1 cellular context compared by ENCODE assay signal in the genomic region with DNA sequence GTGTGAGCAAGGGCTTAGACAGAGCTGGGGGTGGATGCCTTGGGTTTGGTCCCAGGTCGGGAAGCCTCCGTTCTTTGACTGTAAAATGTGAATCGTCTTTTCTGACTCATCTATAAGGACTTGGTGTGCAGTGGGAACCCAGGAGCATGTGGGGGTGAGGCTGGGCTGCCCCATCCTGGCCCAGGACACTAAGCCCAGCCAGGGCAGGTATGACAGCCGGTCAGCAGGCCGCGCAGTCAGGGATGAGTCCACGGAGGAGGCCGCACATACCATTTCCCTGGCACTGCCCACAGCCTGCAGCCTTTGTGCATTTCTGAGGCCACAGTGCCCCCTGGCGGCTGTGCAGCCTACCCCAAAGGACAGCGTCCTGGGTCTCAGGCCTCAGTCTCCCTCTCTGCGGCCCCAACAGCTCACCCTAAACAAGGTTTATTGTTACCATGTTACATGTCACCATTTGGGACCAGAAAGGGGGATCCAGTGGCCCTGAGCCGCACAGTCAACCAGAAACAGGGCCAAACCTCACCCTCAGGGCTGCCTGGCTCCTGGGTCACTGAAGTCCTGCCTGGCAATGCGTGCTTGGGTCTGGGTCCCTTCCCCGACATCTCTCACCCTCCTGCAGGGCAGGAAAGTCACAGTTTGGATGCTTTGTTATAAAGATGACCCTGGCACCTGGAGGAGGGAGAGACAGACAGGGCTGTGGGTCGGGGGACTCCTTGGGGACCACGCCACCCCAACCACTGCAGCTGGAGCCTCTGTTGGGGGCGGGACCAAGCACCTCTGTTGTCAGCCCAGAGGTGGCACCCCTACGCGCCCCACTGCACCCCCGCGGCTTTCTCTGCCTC.
A peak's percentile ranks its signal among the peaks of the same experiment; 100 is the strongest.
TF ChIP-seq lines count a peak whose summit lies in the region.

No MANE protein-coding gene starts in this region.

TF ChIP-seq in HepG2, 621 proteins besides CTCF, POLR2A, EP300 and RAD21 (continued from another document and continues in another):
- TF ChIP-seq TFAP4 (IDR thresholded peaks at IDR 0.05; ENCODE audit: borderline replicate concordance, low read depth) (peak; percentile 19; the same call in 1 of the 2 replicates), ZNF7 (CRISPR knock-in tag; IDR thresholded peaks at IDR 0.05) (no peak), HDAC2 (CRISPR knock-in tag; IDR thresholded peaks at IDR 0.05) (peak; percentile 41; the same call in 1 of the 2 replicates), MED1 (CRISPR knock-in tag; IDR thresholded peaks at IDR 0.05) (peak; percentile 42), ZBTB49 (CRISPR knock-in tag; IDR thresholded peaks at IDR 0.05; ENCODE audit: borderline replicate concordance) (no peak), SETDB1 (CRISPR knock-in tag; IDR thresholded peaks at IDR 0.05; ENCODE audit: borderline replicate concordance) (no peak), AGO1 (IDR thresholded peaks at IDR 0.05; ENCODE audit: low read depth, low read length, poor library complexity, severe bottlenecking) (no peak), ZBTB38 (CRISPR knock-in tag; IDR thresholded peaks at IDR 0.05) (peak; percentile 70; the same call in 1 of the 2 replicates), ZNF143 (CRISPR knock-in tag; IDR thresholded peaks at IDR 0.05) (no peak), ZBTB21 (CRISPR knock-in tag; IDR thresholded peaks at IDR 0.05) (no peak), FOXO1 (CRISPR knock-in tag; IDR thresholded peaks at IDR 0.05) (no peak), ZNF839 (CRISPR knock-in tag; IDR thresholded peaks at IDR 0.05; ENCODE audit: borderline replicate concordance) (no peak), ZNF296 (CRISPR knock-in tag; conservative IDR thresholded peaks at IDR 0.05) (no peak), BATF2 (CRISPR knock-in tag; IDR thresholded peaks at IDR 0.05) (no peak), SMARCE1 (IDR thresholded peaks at IDR 0.05; ENCODE audit: borderline replicate concordance) (no peak), ZNF205 (CRISPR knock-in tag; IDR thresholded peaks at IDR 0.05) (0 out of 2 replicates have a peak, but pooled peaks have one; percentile 39), YY1 (IDR thresholded peaks at IDR 0.05; ENCODE audit: insufficient read depth, insufficient replicate concordance, low read depth, low read length) (peak; percentile 42), ZNF619 (CRISPR knock-in tag; IDR thresholded peaks at IDR 0.05) (0 out of 2 replicates have a peak, but pooled peaks have one; percentile 36), ZNF788 (CRISPR knock-in tag; IDR thresholded peaks at IDR 0.05; ENCODE audit: borderline replicate concordance) (peak; percentile 32; the same call in 1 of the 2 replicates)
- TF ChIP-seq, protein P1, sequence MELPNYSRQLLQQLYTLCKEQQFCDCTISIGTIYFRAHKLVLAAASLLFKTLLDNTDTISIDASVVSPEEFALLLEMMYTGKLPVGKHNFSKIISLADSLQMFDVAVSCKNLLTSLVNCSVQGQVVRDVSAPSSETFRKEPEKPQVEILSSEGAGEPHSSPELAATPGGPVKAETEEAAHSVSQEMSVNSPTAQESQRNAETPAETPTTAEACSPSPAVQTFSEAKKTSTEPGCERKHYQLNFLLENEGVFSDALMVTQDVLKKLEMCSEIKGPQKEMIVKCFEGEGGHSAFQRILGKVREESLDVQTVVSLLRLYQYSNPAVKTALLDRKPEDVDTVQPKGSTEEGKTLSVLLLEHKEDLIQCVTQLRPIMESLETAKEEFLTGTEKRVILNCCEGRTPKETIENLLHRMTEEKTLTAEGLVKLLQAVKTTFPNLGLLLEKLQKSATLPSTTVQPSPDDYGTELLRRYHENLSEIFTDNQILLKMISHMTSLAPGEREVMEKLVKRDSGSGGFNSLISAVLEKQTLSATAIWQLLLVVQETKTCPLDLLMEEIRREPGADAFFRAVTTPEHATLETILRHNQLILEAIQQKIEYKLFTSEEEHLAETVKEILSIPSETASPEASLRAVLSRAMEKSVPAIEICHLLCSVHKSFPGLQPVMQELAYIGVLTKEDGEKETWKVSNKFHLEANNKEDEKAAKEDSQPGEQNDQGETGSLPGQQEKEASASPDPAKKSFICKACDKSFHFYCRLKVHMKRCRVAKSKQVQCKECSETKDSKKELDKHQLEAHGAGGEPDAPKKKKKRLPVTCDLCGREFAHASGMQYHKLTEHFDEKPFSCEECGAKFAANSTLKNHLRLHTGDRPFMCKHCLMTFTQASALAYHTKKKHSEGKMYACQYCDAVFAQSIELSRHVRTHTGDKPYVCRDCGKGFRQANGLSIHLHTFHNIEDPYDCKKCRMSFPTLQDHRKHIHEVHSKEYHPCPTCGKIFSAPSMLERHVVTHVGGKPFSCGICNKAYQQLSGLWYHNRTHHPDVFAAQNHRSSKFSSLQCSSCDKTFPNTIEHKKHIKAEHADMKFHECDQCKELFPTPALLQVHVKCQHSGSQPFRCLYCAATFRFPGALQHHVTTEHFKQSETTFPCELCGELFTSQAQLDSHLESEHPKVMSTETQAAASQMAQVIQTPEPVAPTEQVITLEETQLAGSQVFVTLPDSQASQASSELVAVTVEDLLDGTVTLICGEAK (IDR thresholded peaks at IDR 0.05) = no peak
- TF ChIP-seq, protein P1 (CRISPR knock-in tag; IDR thresholded peaks at IDR 0.05) = no peak
- TF ChIP-seq, protein P2, sequence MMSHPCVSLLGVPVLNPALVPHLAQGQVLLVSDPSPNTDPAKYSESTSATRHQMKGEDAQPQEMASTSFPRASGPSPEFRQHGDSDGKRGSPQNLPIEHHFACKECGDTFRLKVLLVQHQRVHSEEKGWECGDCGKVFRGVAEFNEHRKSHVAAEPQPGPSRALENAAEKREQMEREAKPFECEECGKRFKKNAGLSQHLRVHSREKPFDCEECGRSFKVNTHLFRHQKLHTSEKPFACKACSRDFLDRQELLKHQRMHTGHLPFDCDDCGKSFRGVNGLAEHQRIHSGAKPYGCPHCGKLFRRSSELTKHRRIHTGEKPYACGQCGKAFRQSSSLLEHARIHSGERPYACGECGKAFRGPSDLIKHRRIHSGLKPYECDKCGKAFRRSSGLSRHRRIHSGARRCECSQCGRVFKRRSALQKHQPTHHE (CRISPR knock-in tag; IDR thresholded peaks at IDR 0.05; ENCODE audit: borderline replicate concordance) = no peak
- TF ChIP-seq, protein P3, sequence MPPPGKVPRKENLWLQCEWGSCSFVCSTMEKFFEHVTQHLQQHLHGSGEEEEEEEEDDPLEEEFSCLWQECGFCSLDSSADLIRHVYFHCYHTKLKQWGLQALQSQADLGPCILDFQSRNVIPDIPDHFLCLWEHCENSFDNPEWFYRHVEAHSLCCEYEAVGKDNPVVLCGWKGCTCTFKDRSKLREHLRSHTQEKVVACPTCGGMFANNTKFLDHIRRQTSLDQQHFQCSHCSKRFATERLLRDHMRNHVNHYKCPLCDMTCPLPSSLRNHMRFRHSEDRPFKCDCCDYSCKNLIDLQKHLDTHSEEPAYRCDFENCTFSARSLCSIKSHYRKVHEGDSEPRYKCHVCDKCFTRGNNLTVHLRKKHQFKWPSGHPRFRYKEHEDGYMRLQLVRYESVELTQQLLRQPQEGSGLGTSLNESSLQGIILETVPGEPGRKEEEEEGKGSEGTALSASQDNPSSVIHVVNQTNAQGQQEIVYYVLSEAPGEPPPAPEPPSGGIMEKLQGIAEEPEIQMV (CRISPR knock-in tag; IDR thresholded peaks at IDR 0.05; ENCODE audit: low read depth) = peak; percentile 78; the same call in 1 of the 2 replicates
- TF ChIP-seq, protein P4, sequence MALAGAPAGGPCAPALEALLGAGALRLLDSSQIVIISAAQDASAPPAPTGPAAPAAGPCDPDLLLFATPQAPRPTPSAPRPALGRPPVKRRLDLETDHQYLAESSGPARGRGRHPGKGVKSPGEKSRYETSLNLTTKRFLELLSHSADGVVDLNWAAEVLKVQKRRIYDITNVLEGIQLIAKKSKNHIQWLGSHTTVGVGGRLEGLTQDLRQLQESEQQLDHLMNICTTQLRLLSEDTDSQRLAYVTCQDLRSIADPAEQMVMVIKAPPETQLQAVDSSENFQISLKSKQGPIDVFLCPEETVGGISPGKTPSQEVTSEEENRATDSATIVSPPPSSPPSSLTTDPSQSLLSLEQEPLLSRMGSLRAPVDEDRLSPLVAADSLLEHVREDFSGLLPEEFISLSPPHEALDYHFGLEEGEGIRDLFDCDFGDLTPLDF (CRISPR knock-in tag; IDR thresholded peaks at IDR 0.05) = no peak
- TF ChIP-seq, protein P5, sequence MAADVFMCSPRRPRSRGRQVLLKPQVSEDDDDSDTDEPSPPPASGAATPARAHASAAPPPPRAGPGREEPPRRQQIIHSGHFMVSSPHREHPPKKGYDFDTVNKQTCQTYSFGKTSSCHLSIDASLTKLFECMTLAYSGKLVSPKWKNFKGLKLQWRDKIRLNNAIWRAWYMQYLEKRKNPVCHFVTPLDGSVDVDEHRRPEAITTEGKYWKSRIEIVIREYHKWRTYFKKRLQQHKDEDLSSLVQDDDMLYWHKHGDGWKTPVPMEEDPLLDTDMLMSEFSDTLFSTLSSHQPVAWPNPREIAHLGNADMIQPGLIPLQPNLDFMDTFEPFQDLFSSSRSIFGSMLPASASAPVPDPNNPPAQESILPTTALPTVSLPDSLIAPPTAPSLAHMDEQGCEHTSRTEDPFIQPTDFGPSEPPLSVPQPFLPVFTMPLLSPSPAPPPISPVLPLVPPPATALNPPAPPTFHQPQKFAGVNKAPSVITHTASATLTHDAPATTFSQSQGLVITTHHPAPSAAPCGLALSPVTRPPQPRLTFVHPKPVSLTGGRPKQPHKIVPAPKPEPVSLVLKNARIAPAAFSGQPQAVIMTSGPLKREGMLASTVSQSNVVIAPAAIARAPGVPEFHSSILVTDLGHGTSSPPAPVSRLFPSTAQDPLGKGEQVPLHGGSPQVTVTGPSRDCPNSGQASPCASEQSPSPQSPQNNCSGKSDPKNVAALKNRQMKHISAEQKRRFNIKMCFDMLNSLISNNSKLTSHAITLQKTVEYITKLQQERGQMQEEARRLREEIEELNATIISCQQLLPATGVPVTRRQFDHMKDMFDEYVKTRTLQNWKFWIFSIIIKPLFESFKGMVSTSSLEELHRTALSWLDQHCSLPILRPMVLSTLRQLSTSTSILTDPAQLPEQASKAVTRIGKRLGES (CRISPR knock-in tag; IDR thresholded peaks at IDR 0.05; ENCODE audit: borderline replicate concordance) = no peak
- TF ChIP-seq, protein P6, sequence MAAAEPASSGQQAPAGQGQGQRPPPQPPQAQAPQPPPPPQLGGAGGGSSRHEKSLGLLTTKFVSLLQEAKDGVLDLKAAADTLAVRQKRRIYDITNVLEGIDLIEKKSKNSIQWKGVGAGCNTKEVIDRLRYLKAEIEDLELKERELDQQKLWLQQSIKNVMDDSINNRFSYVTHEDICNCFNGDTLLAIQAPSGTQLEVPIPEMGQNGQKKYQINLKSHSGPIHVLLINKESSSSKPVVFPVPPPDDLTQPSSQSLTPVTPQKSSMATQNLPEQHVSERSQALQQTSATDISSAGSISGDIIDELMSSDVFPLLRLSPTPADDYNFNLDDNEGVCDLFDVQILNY (CRISPR knock-in tag; conservative IDR thresholded peaks at IDR 0.05) = no peak
